ENCODE assay signal across 27 cellular contexts in genomic region chr14:57754558-57754957, GRCh38.
"Had no signal": no experiment of that assay in that cellular context is flagged by ENCODE, and none has a peak within 500 bp of the region (broad histone marks: within the 10 kb centered on the region; RNA-seq: fewer than 3 reads in every experiment).

No MANE protein-coding gene starts in this region.

- FAIRE-seq: astrocyte, TTC549 had no signal

- H3K27me3 Mint-ChIP-seq: activated CD4-positive, alpha-beta memory T cell treated with anti-CD3 and anti-CD28 coated beads for 36 hours; activated CD4-positive, alpha-beta T cell treated with anti-CD3 and anti-CD28 coated beads, Interleukin-2, amount 10 ng/mL, durations not matched to agents 7 days and 5 days; T-cell had no signal

- H3K4me1 Mint-ChIP-seq: activated CD4-positive, alpha-beta T cell treated with anti-CD3 and anti-CD28 coated beads, Interleukin-2, amount 10 ng/mL, durations not matched to agents 7 days and 5 days; activated T-helper 17 cell treated with anti-CD3 and anti-CD28 coated beads, Interleukin-2, amount 50 U/mL, for 72 hours; T-cell had no signal

- H3K9me3 Mint-ChIP-seq: activated CD4-positive, alpha-beta T cell treated with anti-CD3 and anti-CD28 coated beads, Interleukin-2, amount 10 ng/mL, durations not matched to agents 7 days and 5 days; activated naive CD4-positive, alpha-beta T cell treated with anti-CD3 and anti-CD28 coated beads for 36 hours; activated T-helper 17 cell treated with anti-CD3 and anti-CD28 coated beads, Interleukin-2, amount 50 U/mL, for 72 hours had no signal

- H3K36me3 Mint-ChIP-seq: activated CD4-positive, alpha-beta memory T cell treated with anti-CD3 and anti-CD28 coated beads for 36 hours; activated naive CD8-positive, alpha-beta T cell; T-cell had no signal

- H3K36me3 ChIP-seq: brain microvascular endothelial cell, cardiac muscle cell had no signal

- DNase-seq: activated CD4-positive, alpha-beta memory T cell treated with anti-CD3 and anti-CD28 coated beads for 36 hours; activated CD4-positive, alpha-beta T cell treated with anti-CD3 and anti-CD28 coated beads, Interleukin-2, amount 10 ng/mL, durations not matched to agents 7 days and 5 days; activated CD4-positive, CD25-positive, alpha-beta regulatory T cell; activated gamma-delta T cell; activated naive CD4-positive, alpha-beta T cell treated with anti-CD3 and anti-CD28 coated beads for 36 hours; activated T-cell treated with anti-CD3 and anti-CD28 coated beads for 4 hours; activated T-cell treated with anti-CD3 and anti-CD28 coated beads, Interleukin-2, amount 50 U/mL, for 48 hours; amygdala; brain microvascular endothelial cell; Kasumi-1; KBM-7; NCI-H1048; NCI-H146; NCI-H187 treated with DMSO at 0.1 percent for 48 hours; NCI-H2081 treated with DMSO at 0.1 percent for 48 hours; NCI-H226; NCI-H774; NK-92 treated with Interleukin-12 subunit alpha and Interleukin-12 subunit beta, amount 100 ng/mL, for 24 hours; SHP77 treated with DMSO at 0.1 percent for 48 hours; T-cell; T-helper 2 cell; T1000 had no signal

- H3K27ac ChIP-seq: brain microvascular endothelial cell, cardiac muscle cell had no signal

- H3K27me3 ChIP-seq: brain microvascular endothelial cell, cardiac muscle cell had no signal

- H3K27ac Mint-ChIP-seq: activated CD4-positive, alpha-beta memory T cell treated with anti-CD3 and anti-CD28 coated beads for 36 hours; activated CD4-positive, alpha-beta T cell treated with anti-CD3 and anti-CD28 coated beads, Interleukin-2, amount 10 ng/mL, durations not matched to agents 7 days and 5 days; activated naive CD4-positive, alpha-beta T cell treated with anti-CD3 and anti-CD28 coated beads for 36 hours; activated naive CD8-positive, alpha-beta T cell; activated T-helper 17 cell treated with anti-CD3 and anti-CD28 coated beads, Interleukin-2, amount 50 U/mL, for 72 hours; T-cell had no signal

- H3K4me3 ChIP-seq: cardiac muscle cell had no signal

- H3K4me3 Mint-ChIP-seq: activated CD4-positive, alpha-beta memory T cell treated with anti-CD3 and anti-CD28 coated beads for 36 hours; activated CD4-positive, alpha-beta T cell treated with anti-CD3 and anti-CD28 coated beads, Interleukin-2, amount 10 ng/mL, durations not matched to agents 7 days and 5 days; activated naive CD4-positive, alpha-beta T cell treated with anti-CD3 and anti-CD28 coated beads for 36 hours; activated naive CD8-positive, alpha-beta T cell; activated T-helper 17 cell treated with anti-CD3 and anti-CD28 coated beads, Interleukin-2, amount 50 U/mL, for 72 hours; T-cell had no signal
